ENCODE assay signal across 8 cellular contexts in genomic region chr6:130018830-130019795, GRCh38. TPM values are rescaled to one million over a fixed set of nuclear protein-coding genes. Genes with fewer than 3 reads are reported as not detected.
A peak's percentile ranks its signal among the peaks of the same experiment; 100 is the strongest.
DNase-seq lines count a peak whose midpoint lies in the region; ATAC-seq, FAIRE-seq and TF ChIP-seq lines count a peak whose summit lies in the region.

No MANE protein-coding gene starts in this region.

- TF ChIP-seq CTCF in DOHH2 (IDR thresholded peaks at IDR 0.05; ENCODE audit: low read depth, low read length, poor library complexity, severe bottlenecking) (no peak), dorsolateral prefrontal cortex (IDR thresholded peaks at IDR 0.05 in 54 of 56, conservative IDR thresholded peaks at IDR 0.05 in 2 of 56; ENCODE audit: low read depth in 1 of 56, partially characterized antibody in 56 of 56) (no peak), lower leg skin (IDR thresholded peaks at IDR 0.05) (no peak), D721Med (IDR thresholded peaks at IDR 0.05; ENCODE audit: insufficient read depth, missing control alignments) (no peak)

- intact Hi-C loops in activated CD4-positive, alpha-beta T cell treated with anti-CD3 and anti-CD28 coated beads, Interleukin-2, amount 10 ng/mL, durations not matched to agents 24 days and 14 days (cut with micrococcal nuclease) = loop anchor here (2.0 kb wide), 1 partner anchor 528 kb away; no protein-coding TSS in a partner anchor
- intact Hi-C loops in dorsolateral prefrontal cortex (cut with DNase I) (loop anchor here in 1 of 2 donors (5.0 kb wide), 1 partner anchor 422 kb away; no protein-coding TSS in a partner anchor), lower leg skin (cut with DNase I; ENCODE audit: low total_unique reads) (loop anchor here (10.0 kb wide), 1 partner anchor 424 kb away; no protein-coding TSS in a partner anchor)

- peaks cover 14% of the 10 kb centered on the region for H3K36me3 Mint-ChIP-seq in activated CD4-positive, alpha-beta T cell treated with anti-CD3 and anti-CD28 coated beads, Interleukin-2, amount 10 ng/mL, durations not matched to agents 24 days and 14 days (ENCODE audit: low read depth)

- H3K4me3 ChIP-seq in DOHH2 (ENCODE audit: low read length) (peak overlapping the region; percentile 92), MG63 (peak overlapping the region; percentile 70), dorsolateral prefrontal cortex (peak overlapping the region; percentile 55 to 95 (median 80)), lower leg skin (ENCODE audit: low read depth, poor library complexity, severe bottlenecking) (peak overlapping the region; percentile 50)

- H3K4me1 Mint-ChIP-seq in activated CD4-positive, alpha-beta T cell treated with anti-CD3 and anti-CD28 coated beads, Interleukin-2, amount 10 ng/mL, durations not matched to agents 24 days and 14 days = peaks cover 15% of the 10 kb centered on the region

- H3K4me2 ChIP-seq in DOHH2 (ENCODE audit: low read length) = peak overlapping the region; percentile 87

- peak overlapping the region; percentile 42 for H3K27ac ChIP-seq in DOHH2 (ENCODE audit: low read depth, low read length)
- H3K27ac ChIP-seq in dorsolateral prefrontal cortex = peak overlapping the region in 58 of 59 donors; percentile 27 to 86 (median 74)

- H3K36me3 ChIP-seq in DOHH2 (ENCODE audit: control insufficient read depth, low read length) (peaks cover 4% of the 10 kb centered on the region; the same call in 1 of the 2 replicates), MG63 (no peaks in the 10 kb centered on the region)

- peak; percentile 18 for ATAC-seq in GM21619 (IDR thresholded peaks at IDR 0.05; ENCODE audit: unreplicated experiment)

- peaks cover 16% of the 10 kb centered on the region for H3K27me3 Mint-ChIP-seq in activated CD4-positive, alpha-beta T cell treated with anti-CD3 and anti-CD28 coated beads, Interleukin-2, amount 10 ng/mL, durations not matched to agents 24 days and 14 days

- no peak for TF ChIP-seq POLR2A in lower leg skin (IDR thresholded peaks at IDR 0.05)

- peak overlapping the region; percentile 96 for H3K27ac Mint-ChIP-seq in activated CD4-positive, alpha-beta T cell treated with anti-CD3 and anti-CD28 coated beads, Interleukin-2, amount 10 ng/mL, durations not matched to agents 24 days and 14 days

- H4K20me1 ChIP-seq in DOHH2 (ENCODE audit: control insufficient read depth, insufficient read depth, low read depth, low read length) = no peaks in the 10 kb centered on the region

- peaks cover 16% of the 10 kb centered on the region for H3K79me2 ChIP-seq in DOHH2 (ENCODE audit: control insufficient read depth, low read length)

- peaks cover 11% of the 10 kb centered on the region for H3K4me1 ChIP-seq in DOHH2 (ENCODE audit: control insufficient read depth, low read length)

- no peaks in the 10 kb centered on the region for H3K9me2 ChIP-seq in DOHH2 (replicated peaks; ENCODE audit: control insufficient read depth, low read length)

- WGBS in lower leg skin, 2 donors = 0 to 1% methylated on average over 85 to 100 of the region's 110 CpGs

- DNase-seq in MG63 = peak; percentile 52
- peak; percentile 78 for DNase-seq in activated CD4-positive, alpha-beta T cell treated with anti-CD3 and anti-CD28 coated beads, Interleukin-2, amount 10 ng/mL, durations not matched to agents 24 days and 14 days
- DNase-seq in dorsolateral prefrontal cortex = peak in 6 of 10 donors; percentile 13 to 48 (median 27)
- DNase-seq in lower leg skin (ENCODE audit: low spot score in 2 of 2) = peak in 1 of 2 donors; percentile 85
- DNase-seq in stimulated activated CD8-positive, alpha-beta memory T cell treated with anti-CD3 and anti-CD28 coated beads, Interleukin-15, amount 100 ng/mL, for 24 hours (ENCODE audit: low read depth) = peak; percentile 11
- DNase-seq in D721Med (ENCODE audit: insufficient read length, low spot score) = no peak

- no peaks in the 10 kb centered on the region for H3K9me3 Mint-ChIP-seq in activated CD4-positive, alpha-beta T cell treated with anti-CD3 and anti-CD28 coated beads, Interleukin-2, amount 10 ng/mL, durations not matched to agents 24 days and 14 days

- FAIRE-seq in D721Med (lab: Jason Lieb, UNC) = no peak

- no peaks in the 10 kb centered on the region for H3F3A ChIP-seq in DOHH2 (ENCODE audit: control insufficient read depth, insufficient read depth)

- peak overlapping the region; percentile 100 for H3K4me3 Mint-ChIP-seq in activated CD4-positive, alpha-beta T cell treated with anti-CD3 and anti-CD28 coated beads, Interleukin-2, amount 10 ng/mL, durations not matched to agents 24 days and 14 days

- H3K9me3 ChIP-seq in DOHH2 (ENCODE audit: control insufficient read depth, insufficient read depth, low read length) (no peaks in the 10 kb centered on the region), MG63 (no peaks in the 10 kb centered on the region)

- H3K27me3 ChIP-seq in DOHH2 (ENCODE audit: control insufficient read depth, low read length) = peaks cover 2% of the 10 kb centered on the region; the same call in 1 of the 2 replicates
- H3K27me3 ChIP-seq in MG63 = no peaks in the 10 kb centered on the region
- H3K27me3 ChIP-seq in dorsolateral prefrontal cortex = no peaks in the 10 kb centered on the region

RNA-seq across cellular contexts. Expression of gene L3MBTL3, which starts 0.7 kb away (rescaled TPM):
- 2.9 and 3.5 TPM in 2 replicates for total RNA-seq in MG63 (2014; rRNA removed; shearing (Covaris generic); ENCODE audit: low replicate concordance)
- 5.4 and 8.1 TPM in 2 replicates for total RNA-seq in activated CD4-positive, alpha-beta T cell treated with anti-CD3 and anti-CD28 coated beads, Interleukin-2, amount 10 ng/mL, durations not matched to agents 24 days and 14 days
- 10 to 100 TPM in 61 of 120 experiments, 1 to 10 TPM in 59; 5.8 to 20.0 (median 10.0) TPM for total RNA-seq in dorsolateral prefrontal cortex
- total RNA-seq in lower leg skin = 10 to 100 TPM in 1 of 4 donors, 1 to 10 TPM in 3; 4.0 to 10.0 (median 5.9) TPM
